Comparison of ENCODE assay signal across 21 cellular contexts in the genomic region with DNA sequence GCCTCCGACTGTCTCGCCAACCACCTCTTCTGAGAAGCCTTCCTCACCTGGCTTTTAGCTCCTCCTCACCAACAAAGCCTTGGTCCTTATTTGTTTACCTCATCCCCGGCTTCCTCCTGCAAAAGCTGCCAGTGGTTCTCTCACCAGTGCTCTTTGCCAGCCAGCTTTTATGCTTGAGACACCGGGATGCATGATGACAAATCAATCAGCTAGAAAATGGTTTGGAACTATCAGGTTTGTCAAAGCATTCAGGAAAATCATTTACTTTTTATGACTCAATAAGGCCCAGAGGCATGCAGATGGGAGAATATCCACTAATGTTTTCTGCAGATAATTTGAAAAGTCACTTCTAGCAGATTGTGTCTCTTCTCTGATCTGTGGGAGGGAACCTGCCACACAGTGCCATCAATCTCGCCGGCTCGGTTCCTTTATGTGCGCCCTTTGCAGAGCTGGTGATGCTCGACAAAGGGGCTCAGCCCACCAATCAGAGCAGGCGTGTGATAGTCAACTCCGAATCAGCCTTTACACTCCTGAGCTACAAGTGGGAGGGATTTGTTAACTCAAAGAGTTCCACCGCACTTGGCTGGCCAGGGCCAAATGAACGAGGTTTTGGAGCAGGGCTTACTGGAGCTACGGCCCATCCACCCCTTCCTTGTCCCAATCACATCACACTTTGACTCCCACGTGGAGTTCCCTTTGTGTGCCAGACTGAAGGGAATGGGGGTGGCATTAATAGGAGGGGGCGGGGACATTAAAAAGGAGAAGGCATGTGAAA.
DNase-seq lines count a peak whose midpoint lies in the region; ATAC-seq and TF ChIP-seq lines count a peak whose summit lies in the region.
"Had no signal": no experiment of that assay in that cellular context is flagged by ENCODE, and none has a peak within 500 bp of the region (broad histone marks: within the 10 kb centered on the region; RNA-seq: fewer than 3 reads in every experiment).

No MANE protein-coding gene starts in this region.

- H3K36me3 ChIP-seq in neural cell (ENCODE audit: insufficient read depth, low read length), result no peaks in the 10 kb centered on the region
- H3K36me3 ChIP-seq: ascending aorta, BE2C, heart left ventricle, left ventricle myocardium inferior had no signal

- H3K79me2 ChIP-seq in neural cell (replicated peaks; ENCODE audit: insufficient read depth, low read length), result no peaks in the 10 kb centered on the region

- no peak overlapping the region for H3K4me3 ChIP-seq in neural cell (ENCODE audit: low read length)
- H3K4me3 ChIP-seq: ascending aorta, GM12878, heart left ventricle, left ventricle myocardium inferior, skin epidermis had no signal

- no peaks in the 10 kb centered on the region for H3K27me3 ChIP-seq in neural cell (ENCODE audit: insufficient read depth, low read depth, low read length)
- H3K27me3 ChIP-seq: ascending aorta, BE2C, heart left ventricle had no signal

- DNase-seq in cardiac septum (ENCODE audit: low spot score), result peak; percentile 61
- DNase-seq in left cardiac atrium, result no peak
- DNase-seq in ecto neural progenitor cell (ENCODE audit: low spot score), result peak; percentile 55
- no peak for DNase-seq in SK-N-DZ (ENCODE audit: low spot score)
- no peak for DNase-seq in DMS153 (lab: John Stamatoyannopoulos, UW)
- DNase-seq: BE2C, DND-41, HCEC 1CT, left ventricle myocardium inferior, NCI-H1092 treated with DMSO at 0.1 percent for 48 hours, NCI-H2029 treated with DMSO at 0.1 percent for 48 hours, trophoblast cell had no signal

- no peak for TF ChIP-seq CTCF in neural cell (IDR thresholded peaks at IDR 0.05; ENCODE audit: poor library complexity, severe bottlenecking)

- no peak overlapping the region for H3K9ac ChIP-seq in neural cell (ENCODE audit: low read length)

- no peak overlapping the region for H3K4me2 ChIP-seq in neural cell (ENCODE audit: low read length)

- no peaks in the 10 kb centered on the region for H3K9me3 ChIP-seq in neural cell (ENCODE audit: low read length)
- H3K9me3 ChIP-seq: ascending aorta, BE2C had no signal

- H3K27ac ChIP-seq in neural cell (ENCODE audit: low read length), result no peak overlapping the region
- H3K27ac ChIP-seq: ascending aorta, heart left ventricle, left ventricle myocardium inferior, skin epidermis had no signal

- intact Hi-C loops in cardiac septum (cut with DNase I) (no loop called here), left cardiac atrium (cut with DNase I) (no loop called here)

- no peak for TF ChIP-seq RAD21 in neural cell (conservative IDR thresholded peaks at IDR 0.05)

- H3F3A ChIP-seq in neural cell (ENCODE audit: insufficient read depth, low read length, poor library complexity, severe bottlenecking), result no peaks in the 10 kb centered on the region

- ATAC-seq in left cardiac atrium, result no peak
- ATAC-seq in GM18861 (IDR thresholded peaks at IDR 0.05; ENCODE audit: unreplicated experiment), result no peak
- ATAC-seq in HG03565 (IDR thresholded peaks at IDR 0.05; ENCODE audit: unreplicated experiment), result no peak
- ATAC-seq: activated T-helper 17 cell treated with anti-CD3 and anti-CD28 coated beads, Interleukin-2, amount 50 U/mL, for 72 hours; GM12878; heart left ventricle; Right ventricle myocardium inferior had no signal

- no peaks in the 10 kb centered on the region for H3K9me2 ChIP-seq in neural cell (ENCODE audit: insufficient read depth, low read length)

- peak; percentile 41 for TF ChIP-seq EP300 in neural cell (conservative IDR thresholded peaks at IDR 0.05; ENCODE audit: poor library complexity, severe bottlenecking)

- H2AFZ ChIP-seq in neural cell (ENCODE audit: low read depth, low read length), result no peak overlapping the region

- no peaks in the 10 kb centered on the region for H4K20me1 ChIP-seq in neural cell (ENCODE audit: insufficient read depth)

TF ChIP-seq in neural cell, 6 proteins besides CTCF, POLR2A, EP300 and RAD21:
- TF ChIP-seq POLR2AphosphoS5 (IDR thresholded peaks at IDR 0.05) (peak; percentile 35), EZH2 (IDR thresholded peaks at IDR 0.05; ENCODE audit: borderline replicate concordance, insufficient read depth, low read length, poor library complexity, severe bottlenecking) (no peak)

Comparison
In these comparisons a context has a peak if more than half of its experiments do, and no peak if none do; other contexts are left out.
1. DNase-seq: peak in cardiac septum (single experiment) and ecto neural progenitor cell (single experiment); none in left cardiac atrium (single experiment), SK-N-DZ (single experiment) and DMS153 (single experiment).